ENCODE assay signal across 1 cellular context in genomic region chr16:88687254-88687576, GRCh38.
A peak's percentile ranks its signal among the peaks of the same experiment; 100 is the strongest.
TF ChIP-seq lines count a peak whose summit lies in the region.

No MANE protein-coding gene starts in this region.

TF ChIP-seq in HepG2, 621 proteins besides CTCF, POLR2A, EP300 and RAD21 (continued from another document and continues in another):
- TF ChIP-seq SRSF1 (optimal IDR thresholded peaks at IDR 0.05; ENCODE audit: low read depth, low read length) (peak; percentile 69), ELF4 (CRISPR knock-in tag; IDR thresholded peaks at IDR 0.05; ENCODE audit: borderline replicate concordance) (0 out of 2 replicates have a peak, but pooled peaks have one; percentile 57), ZSCAN25 (CRISPR knock-in tag; IDR thresholded peaks at IDR 0.05) (no peak), LBX2 (CRISPR knock-in tag; IDR thresholded peaks at IDR 0.05; ENCODE audit: borderline replicate concordance) (peak; percentile 39; the same call in 1 of the 2 replicates), KDM6A (CRISPR knock-in tag; IDR thresholded peaks at IDR 0.05; ENCODE audit: low read depth) (no peak; the same call in 1 of the 2 replicates), ZUFSP (CRISPR knock-in tag; IDR thresholded peaks at IDR 0.05; ENCODE audit: borderline replicate concordance) (no peak), CEBPB (IDR thresholded peaks at IDR 0.05; ENCODE audit: borderline replicate concordance, low read depth, low read length) (no peak), PTBP1 (IDR thresholded peaks at IDR 0.05; ENCODE audit: low read depth, low read length, poor library complexity, severe bottlenecking) (no peak), ZNF644 (CRISPR knock-in tag; IDR thresholded peaks at IDR 0.05; ENCODE audit: low read depth) (no peak), GLMP (CRISPR knock-in tag; IDR thresholded peaks at IDR 0.05; ENCODE audit: borderline replicate concordance) (no peak), GZF1 (CRISPR knock-in tag; IDR thresholded peaks at IDR 0.05) (0 out of 2 replicates have a peak, but pooled peaks have one; percentile 52), THAP7 (CRISPR knock-in tag; IDR thresholded peaks at IDR 0.05) (no peak), TAF15 (IDR thresholded peaks at IDR 0.05; ENCODE audit: low read depth, low read length, poor library complexity, severe bottlenecking) (no peak), ZNF235 (CRISPR knock-in tag; IDR thresholded peaks at IDR 0.05; ENCODE audit: borderline replicate concordance) (no peak), FOXM1 (CRISPR knock-in tag; IDR thresholded peaks at IDR 0.05) (no peak), PRPF4 (IDR thresholded peaks at IDR 0.05; ENCODE audit: low read depth, low read length, poor library complexity, severe bottlenecking) (no peak), ARNTL (CRISPR knock-in tag; IDR thresholded peaks at IDR 0.05) (peak; percentile 37), SAP130 (CRISPR knock-in tag; IDR thresholded peaks at IDR 0.05; ENCODE audit: low read depth) (peak; percentile 55), RFXANK (CRISPR knock-in tag; IDR thresholded peaks at IDR 0.05) (no peak), EHMT2 (IDR thresholded peaks at IDR 0.05; ENCODE audit: borderline replicate concordance, low read depth, low read length) (no peak), ZNF232 (CRISPR knock-in tag; IDR thresholded peaks at IDR 0.05; ENCODE audit: borderline replicate concordance) (no peak), NFYB (CRISPR knock-in tag; IDR thresholded peaks at IDR 0.05) (no peak), HNRNPH1 (optimal IDR thresholded peaks at IDR 0.05; ENCODE audit: low read depth, low read length) (no peak), ARID2 (CRISPR knock-in tag; IDR thresholded peaks at IDR 0.05; ENCODE audit: borderline replicate concordance) (no peak), ZNF891 (CRISPR knock-in tag; IDR thresholded peaks at IDR 0.05) (no peak), SP4 (CRISPR knock-in tag; IDR thresholded peaks at IDR 0.05) (no peak), CSRNP1 (CRISPR knock-in tag; IDR thresholded peaks at IDR 0.05) (no peak), EED (CRISPR knock-in tag; IDR thresholded peaks at IDR 0.05) (no peak; the same call in 1 of the 2 replicates), CBX1 (IDR thresholded peaks at IDR 0.05; ENCODE audit: low read depth) (no peak), MAFG (CRISPR knock-in tag; IDR thresholded peaks at IDR 0.05) (no peak), SP5 (CRISPR knock-in tag; IDR thresholded peaks at IDR 0.05; ENCODE audit: borderline replicate concordance, low read depth) (0 out of 2 replicates have a peak, but pooled peaks have one; percentile 30), ZMYM4 (CRISPR knock-in tag; IDR thresholded peaks at IDR 0.05) (peak; percentile 8; the same call in 1 of the 2 replicates), THAP11 (CRISPR knock-in tag; IDR thresholded peaks at IDR 0.05) (no peak), AFF4 (CRISPR knock-in tag; IDR thresholded peaks at IDR 0.05) (no peak), TFDP1 (CRISPR knock-in tag; IDR thresholded peaks at IDR 0.05; ENCODE audit: borderline replicate concordance) (no peak), AGO2 (optimal IDR thresholded peaks at IDR 0.05; ENCODE audit: low read depth, low read length) (no peak), BATF2 (CRISPR knock-in tag; IDR thresholded peaks at IDR 0.05) (no peak), ZEB1 (IDR thresholded peaks at IDR 0.05; ENCODE audit: insufficient replicate concordance, low read depth) (no peak), ZNF776 (CRISPR knock-in tag; IDR thresholded peaks at IDR 0.05) (no peak), ZNF512B (CRISPR knock-in tag; IDR thresholded peaks at IDR 0.05; ENCODE audit: borderline replicate concordance) (0 out of 2 replicates have a peak, but pooled peaks have one; percentile 24), MTERF4 (CRISPR knock-in tag; IDR thresholded peaks at IDR 0.05) (no peak), ZNF609 (CRISPR knock-in tag; IDR thresholded peaks at IDR 0.05; ENCODE audit: borderline replicate concordance) (peak; percentile 54; the same call in 1 of the 2 replicates)
